21 cellular contexts compared by ENCODE assay signal in genomic region chr7:157513162-157513621, GRCh38.
DNase-seq lines count a peak whose midpoint lies in the region; ATAC-seq, FAIRE-seq and TF ChIP-seq lines count a peak whose summit lies in the region.
"Had no signal": no experiment of that assay in that cellular context is flagged by ENCODE, and none has a peak within 500 bp of the region (broad histone marks: within the 10 kb centered on the region; RNA-seq: fewer than 3 reads in every experiment).

No MANE protein-coding gene starts in this region.

- no peaks in the 10 kb centered on the region for H4K20me1 ChIP-seq in IMR-90 (ENCODE audit: insufficient read depth, low read length)
- H4K20me1 ChIP-seq in astrocyte (ENCODE audit: insufficient read depth, low read length): no peaks in the 10 kb centered on the region

- H3K27me3 Mint-ChIP-seq in activated CD8-positive, alpha-beta T cell treated with anti-CD3 and anti-CD28 coated beads, Interleukin-2, amount 10 ng/mL, durations not matched to agents 7 days and 5 days (ENCODE audit: low read depth): peaks cover 31% of the 10 kb centered on the region
- peaks cover 4% of the 10 kb centered on the region for H3K27me3 Mint-ChIP-seq in activated CD8-positive, alpha-beta T cell treated with anti-CD3 and anti-CD28 coated beads for 36 hours
- no peaks in the 10 kb centered on the region for H3K27me3 Mint-ChIP-seq in astrocyte (ENCODE audit: low read depth, unreplicated experiment)

- TF ChIP-seq POLR2A in IMR-90 (IDR thresholded peaks at IDR 0.05; ENCODE audit: low read depth, low read length): no peak

- H3K4me3 ChIP-seq in IMR-90 (ENCODE audit: insufficient read depth, low read depth, low read length): no peak overlapping the region
- H3K4me3 ChIP-seq in astrocyte (ENCODE audit: insufficient read depth, low read depth, low read length): no peak overlapping the region
- no peak overlapping the region for H3K4me3 ChIP-seq in neuronal stem cell (ENCODE audit: low read length in 2 of 2)
- H3K4me3 ChIP-seq: BLaER1 treated with 17β-estradiol and CSF1 and Interleukin-3, amounts not matched to agents 10 nM and 100 nM; GM12878; psoas muscle had no signal

- no TSS peak for BruUV-seq in IMR-90 (replicated peaks; lab: Mats Ljungman, UMichigan)

- no peak overlapping the region for H3K27ac Mint-ChIP-seq in activated CD8-positive, alpha-beta T cell treated with anti-CD3 and anti-CD28 coated beads, Interleukin-2, amount 10 ng/mL, durations not matched to agents 7 days and 5 days
- H3K27ac Mint-ChIP-seq in activated CD8-positive, alpha-beta T cell treated with anti-CD3 and anti-CD28 coated beads for 36 hours: no peak overlapping the region
- H3K27ac Mint-ChIP-seq in astrocyte (ENCODE audit: unreplicated experiment): peak overlapping the region; percentile 41
- H3K27ac Mint-ChIP-seq: activated naive CD8-positive, alpha-beta T cell treated with anti-CD3 and anti-CD28 coated beads, Interleukin-2, amount 10 ng/mL, durations not matched to agents 7 days and 5 days; nephron progenitor cell had no signal

- TF ChIP-seq RAD21 in IMR-90 (IDR thresholded peaks at IDR 0.05; ENCODE audit: low read length): no peak

- no peak overlapping the region for H4K5ac ChIP-seq in IMR-90 (ENCODE audit: low read depth, low read length)

- H3K18ac ChIP-seq in IMR-90 (ENCODE audit: low read depth, low read length): no peak overlapping the region
- H3K18ac ChIP-seq in neuronal stem cell (ENCODE audit: low read length): peak overlapping the region; percentile 90

- no peak overlapping the region for H3K27ac ChIP-seq in IMR-90 (ENCODE audit: insufficient read depth, low read length)
- no peak overlapping the region for H3K27ac ChIP-seq in astrocyte (ENCODE audit: low read depth, low read length)
- H3K27ac ChIP-seq in neuronal stem cell (replicated peaks; ENCODE audit: low read length): no peak overlapping the region
- H3K27ac ChIP-seq: BLaER1 treated with 17β-estradiol and CSF1 and Interleukin-3, amounts not matched to agents 10 nM and 100 nM; psoas muscle had no signal

- H3K4me3 Mint-ChIP-seq in activated CD8-positive, alpha-beta T cell treated with anti-CD3 and anti-CD28 coated beads, Interleukin-2, amount 10 ng/mL, durations not matched to agents 7 days and 5 days: no peak overlapping the region
- no peak overlapping the region for H3K4me3 Mint-ChIP-seq in activated CD8-positive, alpha-beta T cell treated with anti-CD3 and anti-CD28 coated beads for 36 hours
- no peak overlapping the region for H3K4me3 Mint-ChIP-seq in astrocyte (ENCODE audit: unreplicated experiment)
- H3K4me3 Mint-ChIP-seq: activated naive CD8-positive, alpha-beta T cell treated with anti-CD3 and anti-CD28 coated beads, Interleukin-2, amount 10 ng/mL, durations not matched to agents 7 days and 5 days; nephron progenitor cell had no signal

- peaks cover 5% of the 10 kb centered on the region for H3K9me3 Mint-ChIP-seq in activated CD8-positive, alpha-beta T cell treated with anti-CD3 and anti-CD28 coated beads, Interleukin-2, amount 10 ng/mL, durations not matched to agents 7 days and 5 days (ENCODE audit: insufficient read depth)
- H3K9me3 Mint-ChIP-seq in activated CD8-positive, alpha-beta T cell treated with anti-CD3 and anti-CD28 coated beads for 36 hours: no peaks in the 10 kb centered on the region
- H3K9me3 Mint-ChIP-seq in astrocyte (ENCODE audit: unreplicated experiment): peaks cover 16% of the 10 kb centered on the region

- no peak for FAIRE-seq in astrocyte (lab: Jason Lieb, UNC)
- FAIRE-seq: GM12878, GM19239 had no signal

- H2BK5ac ChIP-seq in IMR-90 (ENCODE audit: low read depth, low read length, poor library complexity, severe bottlenecking) (no peak overlapping the region), neuronal stem cell (ENCODE audit: low read length) (peak overlapping the region; percentile 53)

- no peak overlapping the region for H2BK20ac ChIP-seq in IMR-90 (ENCODE audit: low read depth, low read length)

- no peak overlapping the region for H2AK9ac ChIP-seq in IMR-90 (replicated peaks; ENCODE audit: low read depth, low read length, poor library complexity)

- H4K91ac ChIP-seq in IMR-90 (ENCODE audit: insufficient read depth, low read depth, low read length) (no peak overlapping the region), neuronal stem cell (ENCODE audit: low read depth, low read length, poor library complexity) (no peak overlapping the region)

- no peak overlapping the region for H3K9ac ChIP-seq in IMR-90 (ENCODE audit: low read depth, low read length)
- no peak overlapping the region for H3K9ac ChIP-seq in astrocyte (ENCODE audit: low read length)
- H3K9ac ChIP-seq in neuronal stem cell (ENCODE audit: low read depth, low read length, poor library complexity): no peak overlapping the region
- H3K9ac ChIP-seq: BLaER1 treated with 17β-estradiol and CSF1 and Interleukin-3, amounts not matched to agents 10 nM and 100 nM had no signal

- H3K4ac ChIP-seq in IMR-90 (ENCODE audit: low read depth, low read length) (no peak overlapping the region), neuronal stem cell (ENCODE audit: low read length) (peak overlapping the region; percentile 53)

- CTCF ChIA-PET in activated CD8-positive, alpha-beta T cell treated with anti-CD3 and anti-CD28 coated beads, Interleukin-2, amount 10 ng/mL, durations not matched to agents 7 days and 5 days (lab: Charles Lee): no interaction called here
- CTCF ChIA-PET in activated CD8-positive, alpha-beta T cell treated with anti-CD3 and anti-CD28 coated beads for 36 hours (lab: Charles Lee): no interaction called here
- CTCF ChIA-PET in IMR-90 (lab: Yijun Ruan, JAX): no interaction called here

- H2BK15ac ChIP-seq in IMR-90 (ENCODE audit: low read depth, low read length): no peak overlapping the region
- H2BK15ac ChIP-seq in neuronal stem cell (ENCODE audit: low read length): peak overlapping the region; percentile 78

- H4K8ac ChIP-seq in IMR-90 (ENCODE audit: low read depth in 2 of 2, low read length in 2 of 2) (no peak overlapping the region), neuronal stem cell (ENCODE audit: low read depth, low read length) (no peak overlapping the region)

- peaks cover 2% of the 10 kb centered on the region for H3K36me3 Mint-ChIP-seq in activated CD8-positive, alpha-beta T cell treated with anti-CD3 and anti-CD28 coated beads, Interleukin-2, amount 10 ng/mL, durations not matched to agents 7 days and 5 days (ENCODE audit: low read depth)
- H3K36me3 Mint-ChIP-seq in activated CD8-positive, alpha-beta T cell treated with anti-CD3 and anti-CD28 coated beads for 36 hours (ENCODE audit: low read depth): no peaks in the 10 kb centered on the region
- no peaks in the 10 kb centered on the region for H3K36me3 Mint-ChIP-seq in astrocyte (ENCODE audit: low read depth, unreplicated experiment)
- H3K36me3 Mint-ChIP-seq: activated naive CD8-positive, alpha-beta T cell treated with anti-CD3 and anti-CD28 coated beads, Interleukin-2, amount 10 ng/mL, durations not matched to agents 7 days and 5 days had no signal

- no peaks in the 10 kb centered on the region for H3K4me1 ChIP-seq in IMR-90 (ENCODE audit: control insufficient read depth, insufficient read depth, low read length)
- no peaks in the 10 kb centered on the region for H3K4me1 ChIP-seq in astrocyte (ENCODE audit: insufficient read depth, low read length)
- H3K4me1 ChIP-seq in neuronal stem cell (ENCODE audit: control insufficient read depth in 2 of 2, insufficient read depth in 1 of 2, low read depth in 1 of 2, low read length in 2 of 2): peaks cover 5% of the 10 kb centered on the region in 2 donors
- H3K4me1 ChIP-seq: psoas muscle had no signal

- peak; percentile 20 for DNase-seq in activated CD8-positive, alpha-beta T cell treated with anti-CD3 and anti-CD28 coated beads, Interleukin-2, amount 10 ng/mL, durations not matched to agents 7 days and 5 days
- no peak for DNase-seq in activated CD8-positive, alpha-beta T cell treated with anti-CD3 and anti-CD28 coated beads for 36 hours
- DNase-seq in IMR-90: no peak
- DNase-seq in astrocyte (ENCODE audit: low read depth): no peak
- no peak for DNase-seq in neuronal stem cell (ENCODE audit: low spot score)
- DNase-seq in G401 (ENCODE audit: low spot score): no peak
- no peak for DNase-seq in NOMO-1 (lab: John Stamatoyannopoulos, UW; ENCODE audit: unreplicated experiment in 2 of 2)
- DNase-seq: activated CD4-positive, alpha-beta T cell treated with anti-CD3 and anti-CD28 coated beads, Interleukin-2, amount 50 U/mL, for 4 hours; activated naive CD8-positive, alpha-beta T cell treated with anti-CD3 and anti-CD28 coated beads, Interleukin-2, amount 10 ng/mL, durations not matched to agents 7 days and 5 days; DMS 273 treated with DMSO at 0.1 percent for 48 hours; Kasumi-1; NCI-H1417; NCI-H524 treated with DMSO at 0.1 percent for 48 hours; nephron progenitor cell; stimulated activated naive CD4-positive, alpha-beta T cell treated with Interleukin-2 at 50 U/mL for 16 hours; SW 1271 had no signal

- H3K23ac ChIP-seq in IMR-90 (ENCODE audit: low read depth, low read length): no peak overlapping the region
- H3K23ac ChIP-seq in neuronal stem cell (ENCODE audit: low read depth, low read length, poor library complexity): peak overlapping the region; percentile 80

- in situ Hi-C loops in IMR-90 (cut with MboI; ENCODE audit: low sequenced_read_pairs) (no loop called here), G401 (cut with HindIII; ENCODE audit: low sequenced_read_pairs) (no loop called here)

- H3K36me3 ChIP-seq in IMR-90 (ENCODE audit: control insufficient read depth, insufficient read depth, low read length): no peaks in the 10 kb centered on the region
- H3K36me3 ChIP-seq in astrocyte (ENCODE audit: insufficient read depth, low read length): no peaks in the 10 kb centered on the region
- no peaks in the 10 kb centered on the region for H3K36me3 ChIP-seq in neuronal stem cell (replicated peaks in 1 of 2; ENCODE audit: control insufficient read depth in 2 of 2, insufficient read depth in 2 of 2, low read length in 2 of 2)
- H3K36me3 ChIP-seq: BLaER1 treated with 17β-estradiol and CSF1 and Interleukin-3, amounts not matched to agents 10 nM and 100 nM had no signal

- no peaks in the 10 kb centered on the region for H3K27me3 ChIP-seq in IMR-90 (ENCODE audit: control insufficient read depth, insufficient read depth, low read length)
- no peaks in the 10 kb centered on the region for H3K27me3 ChIP-seq in astrocyte (ENCODE audit: insufficient read depth, low read length)
- no peaks in the 10 kb centered on the region for H3K27me3 ChIP-seq in neuronal stem cell (ENCODE audit: control insufficient read depth in 3 of 3, insufficient read depth in 3 of 3, low read depth in 1 of 3, low read length in 3 of 3)

- POLR2A ChIA-PET in activated CD8-positive, alpha-beta T cell treated with anti-CD3 and anti-CD28 coated beads, Interleukin-2, amount 10 ng/mL, durations not matched to agents 7 days and 5 days (lab: Charles Lee): no interaction called here
- POLR2A ChIA-PET in activated CD8-positive, alpha-beta T cell treated with anti-CD3 and anti-CD28 coated beads for 36 hours (lab: Charles Lee): no interaction called here
- POLR2A ChIA-PET in IMR-90 (lab: Charles Lee; ENCODE audit: unreplicated experiment): no interaction called here

- H3K9me1 ChIP-seq in IMR-90 (ENCODE audit: insufficient read depth, low read length): no peaks in the 10 kb centered on the region

- no peak overlapping the region for H3K14ac ChIP-seq in IMR-90 (replicated peaks; ENCODE audit: low read depth, low read length)
- H3K14ac ChIP-seq in neuronal stem cell (ENCODE audit: low read length): peak overlapping the region; percentile 71

- no peak for TF ChIP-seq CTCF in activated CD8-positive, alpha-beta T cell treated with anti-CD3 and anti-CD28 coated beads for 36 hours (IDR thresholded peaks at IDR 0.05)
- TF ChIP-seq CTCF in IMR-90 (conservative IDR thresholded peaks at IDR 0.05; ENCODE audit: low read depth, low read length): no peak
- no peak for TF ChIP-seq CTCF in astrocyte (IDR thresholded peaks at IDR 0.05; ENCODE audit: insufficient read depth, low read depth, low read length)

- H3K79me1 ChIP-seq in IMR-90 (ENCODE audit: low read depth in 1 of 2, low read length in 2 of 2) (no peaks in the 10 kb centered on the region), neuronal stem cell (ENCODE audit: low read depth, low read length) (peaks cover 1% of the 10 kb centered on the region)

- H2AK5ac ChIP-seq in IMR-90 (ENCODE audit: low read depth, low read length) (no peak overlapping the region), neuronal stem cell (ENCODE audit: low read depth, low read length) (peak overlapping the region; percentile 63)

- no peak overlapping the region for H3K56ac ChIP-seq in IMR-90 (ENCODE audit: extremely low read depth, insufficient read depth, low read length)

- no peak overlapping the region for H3K4me2 ChIP-seq in IMR-90 (ENCODE audit: low read depth, low read length)
- no peak overlapping the region for H3K4me2 ChIP-seq in astrocyte (ENCODE audit: low read length)
- no peak overlapping the region for H3K4me2 ChIP-seq in neuronal stem cell (ENCODE audit: insufficient read depth, low read length, poor library complexity, severe bottlenecking)
- H3K4me2 ChIP-seq: BLaER1 treated with 17β-estradiol and CSF1 and Interleukin-3, amounts not matched to agents 10 nM and 100 nM had no signal

- intact Hi-C loops in activated CD8-positive, alpha-beta T cell treated with anti-CD3 and anti-CD28 coated beads for 36 hours (cut with micrococcal nuclease): no loop called here
- intact Hi-C loops in IMR-90 (cut with micrococcal nuclease): no loop called here

- H2BK12ac ChIP-seq in neuronal stem cell (ENCODE audit: low read length): no peak overlapping the region

- H3K79me2 ChIP-seq in astrocyte (ENCODE audit: insufficient read depth, low read length): no peaks in the 10 kb centered on the region

- H2BK120ac ChIP-seq in IMR-90 (ENCODE audit: low read depth, low read length): no peak overlapping the region
- peak overlapping the region; percentile 16 for H2BK120ac ChIP-seq in neuronal stem cell (ENCODE audit: low read depth, low read length)

- WGBS in IMR-90 (ENCODE audit: extremely low coverage in 2 of 2, insufficient read length in 1 of 2), 2 experiments: 44% methylated on average over 4 of the region's 18 CpGs; no CpG with 5 or more reads in 1 of the 2 experiments
- no CpG with 5 or more reads among the region's 18 CpGs for WGBS in neuronal stem cell (ENCODE audit: extremely low coverage in 2 of 2, insufficient read length in 2 of 2, insufficient replicate concordance in 1 of 2), 2 donors

- dilution Hi-C loops in IMR-90 (cut with HindIII; ENCODE audit: low sequenced_read_pairs, unreplicated experiment): no loop called here

- H3K4me1 Mint-ChIP-seq in activated CD8-positive, alpha-beta T cell treated with anti-CD3 and anti-CD28 coated beads, Interleukin-2, amount 10 ng/mL, durations not matched to agents 7 days and 5 days (ENCODE audit: low read depth): no peaks in the 10 kb centered on the region
- H3K4me1 Mint-ChIP-seq in activated CD8-positive, alpha-beta T cell treated with anti-CD3 and anti-CD28 coated beads for 36 hours (ENCODE audit: low read depth): no peaks in the 10 kb centered on the region
- H3K4me1 Mint-ChIP-seq in astrocyte (ENCODE audit: low read depth, unreplicated experiment): no peaks in the 10 kb centered on the region
- H3K4me1 Mint-ChIP-seq: activated naive CD8-positive, alpha-beta T cell treated with anti-CD3 and anti-CD28 coated beads, Interleukin-2, amount 10 ng/mL, durations not matched to agents 7 days and 5 days had no signal

- ATAC-seq in activated CD8-positive, alpha-beta T cell treated with anti-CD3 and anti-CD28 coated beads, Interleukin-2, amount 10 ng/mL, durations not matched to agents 7 days and 5 days: no peak
- ATAC-seq in activated CD8-positive, alpha-beta T cell treated with anti-CD3 and anti-CD28 coated beads for 36 hours: no peak
- ATAC-seq in IMR-90 (ENCODE audit: low read depth): no peak
- ATAC-seq in GM18867 (IDR thresholded peaks at IDR 0.05; ENCODE audit: unreplicated experiment): no peak
- ATAC-seq: GM12878, psoas muscle had no signal

- peaks cover 25% of the 10 kb centered on the region; the same call in 1 of the 2 replicates for H3K9me3 ChIP-seq in IMR-90 (ENCODE audit: control insufficient read depth, insufficient read depth, low read length)
- no peaks in the 10 kb centered on the region for H3K9me3 ChIP-seq in astrocyte (ENCODE audit: insufficient read depth, low read depth, low read length)
- peaks cover 6 to 9% of the 10 kb centered on the region in 2 donors for H3K9me3 ChIP-seq in neuronal stem cell (replicated peaks in 1 of 2; ENCODE audit: control insufficient read depth in 2 of 2, insufficient read depth in 1 of 2, low read depth in 1 of 2, low read length in 2 of 2)
- H3K9me3 ChIP-seq: BLaER1 treated with 17β-estradiol and CSF1 and Interleukin-3, amounts not matched to agents 10 nM and 100 nM; psoas muscle had no signal

- H2AFZ ChIP-seq in IMR-90 (replicated peaks; ENCODE audit: low read length, poor library complexity) (peak overlapping the region; percentile 5), astrocyte (ENCODE audit: low read depth, low read length) (no peak overlapping the region), neuronal stem cell (ENCODE audit: low read length) (no peak overlapping the region)
